ENCODE assay signal across 1 cellular context in the genomic region with DNA sequence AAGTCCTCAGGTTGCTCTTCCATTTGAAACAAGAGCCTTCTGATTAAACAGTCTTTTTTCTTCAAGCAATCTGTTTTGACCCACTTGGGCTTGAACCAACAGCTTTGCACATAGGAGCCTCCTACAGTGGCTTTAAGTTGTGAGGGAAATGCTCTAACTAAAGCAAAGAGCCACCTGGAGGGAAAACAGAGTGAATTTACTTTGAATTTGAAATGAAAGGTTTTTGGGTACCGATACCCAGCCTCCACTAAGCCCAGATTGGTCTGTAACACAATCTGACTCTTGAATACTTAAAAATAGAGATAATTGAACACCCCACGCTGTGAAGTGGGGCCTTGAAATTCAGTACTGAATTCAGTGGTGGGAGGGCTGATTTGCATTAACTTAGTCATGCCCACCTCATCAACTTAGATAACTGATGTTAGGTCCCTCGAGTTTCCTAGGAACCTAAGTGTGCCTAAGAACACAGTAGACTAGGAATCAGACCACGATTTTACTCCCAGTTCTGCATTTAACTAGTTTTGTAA.
TF ChIP-seq lines count a peak whose summit lies in the region.

No MANE protein-coding gene starts in this region.

TF ChIP-seq in H1, 55 proteins besides CTCF, POLR2A, EP300 and RAD21 (continued from another document):
- peak; percentile 45; the same call in 1 of the 2 replicates for TF ChIP-seq ZNF274 (IDR thresholded peaks at IDR 0.05; ENCODE audit: borderline replicate concordance, extremely low read depth, low read length)
- TF ChIP-seq BACH1 (IDR thresholded peaks at IDR 0.05; ENCODE audit: low read length) = 0 out of 2 replicates have a peak, but pooled peaks have one; percentile 31
- TF ChIP-seq POLR2AphosphoS5 (IDR thresholded peaks at IDR 0.05; ENCODE audit: low read depth, low read length) = peak; percentile 83
- TF ChIP-seq RXRA (IDR thresholded peaks at IDR 0.05; ENCODE audit: insufficient read depth, low read depth, low read length) = 0 out of 2 replicates have a peak, but pooled peaks have one; percentile 12
- TF ChIP-seq CTBP2 (IDR thresholded peaks at IDR 0.05; ENCODE audit: borderline replicate concordance, insufficient read depth, insufficient read length, low read length) = no peak
- no peak for TF ChIP-seq HDAC2 (IDR thresholded peaks at IDR 0.05; ENCODE audit: borderline replicate concordance in 1 of 2, low read depth in 2 of 2, low read length in 2 of 2)
- TF ChIP-seq CEBPB (IDR thresholded peaks at IDR 0.05; ENCODE audit: low read depth, low read length) = no peak
- TF ChIP-seq RNF2 (IDR thresholded peaks at IDR 0.05; ENCODE audit: borderline replicate concordance, low read depth, low read length, missing control alignments, poor library complexity, severe bottlenecking) = no peak
- TF ChIP-seq, protein P1, sequence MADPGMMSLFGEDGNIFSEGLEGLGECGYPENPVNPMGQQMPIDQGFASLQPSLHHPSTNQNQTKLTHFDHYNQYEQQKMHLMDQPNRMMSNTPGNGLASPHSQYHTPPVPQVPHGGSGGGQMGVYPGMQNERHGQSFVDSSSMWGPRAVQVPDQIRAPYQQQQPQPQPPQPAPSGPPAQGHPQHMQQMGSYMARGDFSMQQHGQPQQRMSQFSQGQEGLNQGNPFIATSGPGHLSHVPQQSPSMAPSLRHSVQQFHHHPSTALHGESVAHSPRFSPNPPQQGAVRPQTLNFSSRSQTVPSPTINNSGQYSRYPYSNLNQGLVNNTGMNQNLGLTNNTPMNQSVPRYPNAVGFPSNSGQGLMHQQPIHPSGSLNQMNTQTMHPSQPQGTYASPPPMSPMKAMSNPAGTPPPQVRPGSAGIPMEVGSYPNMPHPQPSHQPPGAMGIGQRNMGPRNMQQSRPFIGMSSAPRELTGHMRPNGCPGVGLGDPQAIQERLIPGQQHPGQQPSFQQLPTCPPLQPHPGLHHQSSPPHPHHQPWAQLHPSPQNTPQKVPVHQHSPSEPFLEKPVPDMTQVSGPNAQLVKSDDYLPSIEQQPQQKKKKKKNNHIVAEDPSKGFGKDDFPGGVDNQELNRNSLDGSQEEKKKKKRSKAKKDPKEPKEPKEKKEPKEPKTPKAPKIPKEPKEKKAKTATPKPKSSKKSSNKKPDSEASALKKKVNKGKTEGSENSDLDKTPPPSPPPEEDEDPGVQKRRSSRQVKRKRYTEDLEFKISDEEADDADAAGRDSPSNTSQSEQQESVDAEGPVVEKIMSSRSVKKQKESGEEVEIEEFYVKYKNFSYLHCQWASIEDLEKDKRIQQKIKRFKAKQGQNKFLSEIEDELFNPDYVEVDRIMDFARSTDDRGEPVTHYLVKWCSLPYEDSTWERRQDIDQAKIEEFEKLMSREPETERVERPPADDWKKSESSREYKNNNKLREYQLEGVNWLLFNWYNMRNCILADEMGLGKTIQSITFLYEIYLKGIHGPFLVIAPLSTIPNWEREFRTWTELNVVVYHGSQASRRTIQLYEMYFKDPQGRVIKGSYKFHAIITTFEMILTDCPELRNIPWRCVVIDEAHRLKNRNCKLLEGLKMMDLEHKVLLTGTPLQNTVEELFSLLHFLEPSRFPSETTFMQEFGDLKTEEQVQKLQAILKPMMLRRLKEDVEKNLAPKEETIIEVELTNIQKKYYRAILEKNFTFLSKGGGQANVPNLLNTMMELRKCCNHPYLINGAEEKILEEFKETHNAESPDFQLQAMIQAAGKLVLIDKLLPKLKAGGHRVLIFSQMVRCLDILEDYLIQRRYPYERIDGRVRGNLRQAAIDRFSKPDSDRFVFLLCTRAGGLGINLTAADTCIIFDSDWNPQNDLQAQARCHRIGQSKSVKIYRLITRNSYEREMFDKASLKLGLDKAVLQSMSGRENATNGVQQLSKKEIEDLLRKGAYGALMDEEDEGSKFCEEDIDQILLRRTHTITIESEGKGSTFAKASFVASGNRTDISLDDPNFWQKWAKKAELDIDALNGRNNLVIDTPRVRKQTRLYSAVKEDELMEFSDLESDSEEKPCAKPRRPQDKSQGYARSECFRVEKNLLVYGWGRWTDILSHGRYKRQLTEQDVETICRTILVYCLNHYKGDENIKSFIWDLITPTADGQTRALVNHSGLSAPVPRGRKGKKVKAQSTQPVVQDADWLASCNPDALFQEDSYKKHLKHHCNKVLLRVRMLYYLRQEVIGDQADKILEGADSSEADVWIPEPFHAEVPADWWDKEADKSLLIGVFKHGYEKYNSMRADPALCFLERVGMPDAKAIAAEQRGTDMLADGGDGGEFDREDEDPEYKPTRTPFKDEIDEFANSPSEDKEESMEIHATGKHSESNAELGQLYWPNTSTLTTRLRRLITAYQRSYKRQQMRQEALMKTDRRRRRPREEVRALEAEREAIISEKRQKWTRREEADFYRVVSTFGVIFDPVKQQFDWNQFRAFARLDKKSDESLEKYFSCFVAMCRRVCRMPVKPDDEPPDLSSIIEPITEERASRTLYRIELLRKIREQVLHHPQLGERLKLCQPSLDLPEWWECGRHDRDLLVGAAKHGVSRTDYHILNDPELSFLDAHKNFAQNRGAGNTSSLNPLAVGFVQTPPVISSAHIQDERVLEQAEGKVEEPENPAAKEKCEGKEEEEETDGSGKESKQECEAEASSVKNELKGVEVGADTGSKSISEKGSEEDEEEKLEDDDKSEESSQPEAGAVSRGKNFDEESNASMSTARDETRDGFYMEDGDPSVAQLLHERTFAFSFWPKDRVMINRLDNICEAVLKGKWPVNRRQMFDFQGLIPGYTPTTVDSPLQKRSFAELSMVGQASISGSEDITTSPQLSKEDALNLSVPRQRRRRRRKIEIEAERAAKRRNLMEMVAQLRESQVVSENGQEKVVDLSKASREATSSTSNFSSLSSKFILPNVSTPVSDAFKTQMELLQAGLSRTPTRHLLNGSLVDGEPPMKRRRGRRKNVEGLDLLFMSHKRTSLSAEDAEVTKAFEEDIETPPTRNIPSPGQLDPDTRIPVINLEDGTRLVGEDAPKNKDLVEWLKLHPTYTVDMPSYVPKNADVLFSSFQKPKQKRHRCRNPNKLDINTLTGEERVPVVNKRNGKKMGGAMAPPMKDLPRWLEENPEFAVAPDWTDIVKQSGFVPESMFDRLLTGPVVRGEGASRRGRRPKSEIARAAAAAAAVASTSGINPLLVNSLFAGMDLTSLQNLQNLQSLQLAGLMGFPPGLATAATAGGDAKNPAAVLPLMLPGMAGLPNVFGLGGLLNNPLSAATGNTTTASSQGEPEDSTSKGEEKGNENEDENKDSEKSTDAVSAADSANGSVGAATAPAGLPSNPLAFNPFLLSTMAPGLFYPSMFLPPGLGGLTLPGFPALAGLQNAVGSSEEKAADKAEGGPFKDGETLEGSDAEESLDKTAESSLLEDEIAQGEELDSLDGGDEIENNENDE (IDR thresholded peaks at IDR 0.05; ENCODE audit: insufficient replicate concordance, low read length) = peak; percentile 36
